In the genomic region with DNA sequence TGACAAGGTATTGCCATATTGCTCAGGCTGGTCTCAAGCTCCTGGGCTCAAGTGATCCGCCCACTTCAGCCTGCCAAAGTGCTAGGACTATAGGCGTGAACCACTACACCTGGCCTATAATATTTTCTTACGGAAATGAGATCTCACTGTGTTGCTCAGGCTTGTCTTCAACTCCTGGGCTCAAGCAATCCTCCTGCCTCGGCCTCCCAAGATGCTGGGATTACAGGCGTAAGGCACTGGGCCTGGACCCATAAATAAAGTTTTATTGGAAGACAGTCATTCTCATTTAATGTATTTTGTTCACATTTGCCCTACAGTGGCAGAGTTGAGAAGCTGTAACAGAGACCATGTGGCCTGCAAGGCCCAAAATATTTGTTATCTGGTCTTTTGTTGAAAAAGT, we compare ENCODE assay signal across 11 cellular contexts.
DNase-seq lines count a peak whose midpoint lies in the region; ATAC-seq, FAIRE-seq and TF ChIP-seq lines count a peak whose summit lies in the region.
"Had no signal": no experiment of that assay in that cellular context is flagged by ENCODE, and none has a peak within 500 bp of the region (broad histone marks: within the 10 kb centered on the region; RNA-seq: fewer than 3 reads in every experiment).

No MANE protein-coding gene starts in this region.

- H3K36me3 ChIP-seq in HepG2 (replicated peaks in 1 of 2; ENCODE audit: control insufficient read depth in 1 of 2, insufficient read depth in 2 of 2, low read length in 2 of 2) (peaks cover 4 to 9% of the 10 kb centered on the region in 2 experiments; a peak in 3 of 5 replicates), right lobe of liver (no peaks in the 10 kb centered on the region), mesendoderm (ENCODE audit: control insufficient read depth, insufficient read depth, low read length) (no peaks in the 10 kb centered on the region), upper lobe of right lung (no peaks in the 10 kb centered on the region)

- peak overlapping the region; percentile 87 for H3K27ac ChIP-seq in HepG2 (ENCODE audit: extremely low read length, insufficient read depth, low read length)
- no peak overlapping the region for H3K27ac ChIP-seq in right lobe of liver
- no peak overlapping the region for H3K27ac ChIP-seq in mesendoderm (ENCODE audit: low read depth, low read length)
- H3K27ac ChIP-seq in upper lobe of right lung, result peak overlapping the region; percentile 40

- no peak overlapping the region for H3K56ac ChIP-seq in mesendoderm (ENCODE audit: low read length)

- intact Hi-C loops in HepG2 (cut with micrococcal nuclease; ENCODE audit: unreplicated experiment), result no loop called here
- intact Hi-C loops in right lobe of liver (cut with DNase I), result no loop called here
- intact Hi-C loops in activated CD4-positive, alpha-beta memory T cell treated with anti-CD3 and anti-CD28 coated beads for 36 hours (cut with micrococcal nuclease), result loop anchor here (10.0 kb wide), 1 partner anchor 99 kb away; no protein-coding TSS in a partner anchor
- intact Hi-C loops in upper lobe of right lung (cut with DNase I), result no loop called here

- CTCF ChIA-PET in HepG2 (lab: Yijun Ruan, JAX; ENCODE audit: low intra/inter-chr PET ratio, low total read pairs), result no interaction called here
- CTCF ChIA-PET in activated CD4-positive, alpha-beta memory T cell treated with anti-CD3 and anti-CD28 coated beads for 36 hours (lab: Charles Lee), result interaction anchor here (0.8 kb wide), 1 partner anchor 10 kb away, joined by 3 read pairs; no protein-coding TSS in a partner anchor

- peak overlapping the region; percentile 23 for H3K27ac Mint-ChIP-seq in activated CD4-positive, alpha-beta memory T cell treated with anti-CD3 and anti-CD28 coated beads for 36 hours
- H3K27ac Mint-ChIP-seq: memory B cell had no signal

- H2BK15ac ChIP-seq in mesendoderm (replicated peaks; ENCODE audit: low read depth), result no peak overlapping the region

- TF ChIP-seq EP300 in HepG2 (IDR thresholded peaks at IDR 0.05; ENCODE audit: low read depth in 2 of 2, low read length in 2 of 2), result no peak
- no peak for TF ChIP-seq EP300 in HepG2 (CRISPR knock-in tag; IDR thresholded peaks at IDR 0.05; ENCODE audit: borderline replicate concordance)

- no peak for TF ChIP-seq CTCF in HepG2 (CRISPR knock-in tag; IDR thresholded peaks at IDR 0.05)
- TF ChIP-seq CTCF in right lobe of liver (IDR thresholded peaks at IDR 0.05), result no peak
- TF ChIP-seq CTCF in upper lobe of right lung (IDR thresholded peaks at IDR 0.05), result no peak

- 98% methylated on average over 5 of the region's 5 CpGs for WGBS in HepG2 (ENCODE audit: low lambda C conversion rate)
- WGBS in right lobe of liver (ENCODE audit: insufficient coverage, low coverage, low lambda C conversion rate, missing lambda C conversion rate), result 90% methylated on average over 5 of the region's 5 CpGs
- no CpG with 5 or more reads among the region's 5 CpGs for WGBS in mesendoderm (ENCODE audit: extremely low coverage, insufficient coverage, low lambda C conversion rate)

- no peak overlapping the region for H2AK5ac ChIP-seq in mesendoderm (ENCODE audit: low read length)

- peaks cover 46% of the 10 kb centered on the region for H3K4me1 ChIP-seq in HepG2 (ENCODE audit: insufficient read depth, low read length)
- H3K4me1 ChIP-seq in right lobe of liver, result peaks cover 0 to 36% (median 15%) of the 10 kb centered on the region in 4 donors
- peaks cover 13% of the 10 kb centered on the region for H3K4me1 ChIP-seq in mesendoderm (ENCODE audit: control insufficient read depth, low read depth, low read length)
- H3K4me1 ChIP-seq in upper lobe of right lung, result peaks cover 53% of the 10 kb centered on the region

- H3K27me3 ChIP-seq in HepG2 (ENCODE audit: control insufficient read depth in 1 of 2, insufficient read depth in 2 of 2, low read length in 2 of 2), result no peaks in the 10 kb centered on the region
- no peaks in the 10 kb centered on the region for H3K27me3 ChIP-seq in right lobe of liver
- no peaks in the 10 kb centered on the region for H3K27me3 ChIP-seq in mesendoderm (ENCODE audit: insufficient read depth, low read length, poor library complexity)
- no peaks in the 10 kb centered on the region for H3K27me3 ChIP-seq in upper lobe of right lung

- H3K9ac ChIP-seq in HepG2 (ENCODE audit: insufficient read depth, low read depth, low read length), result no peak overlapping the region
- no peak overlapping the region for H3K9ac ChIP-seq in mesendoderm (ENCODE audit: low read length)

- BruUV-seq in HepG2 (replicated peaks; lab: Mats Ljungman, UMichigan), result no TSS peak

- TF ChIP-seq POLR2A in HepG2 (IDR thresholded peaks at IDR 0.05; ENCODE audit: insufficient read depth in 1 of 2, low read depth in 2 of 2, low read length in 2 of 2), result no peak
- no peak for TF ChIP-seq POLR2A in right lobe of liver (IDR thresholded peaks at IDR 0.05)

- H4K5ac ChIP-seq in mesendoderm (ENCODE audit: low read length), result no peak overlapping the region

- peak overlapping the region; percentile 21 for H2BK120ac ChIP-seq in mesendoderm (ENCODE audit: low read depth, low read length)

- no peak overlapping the region for H2BK5ac ChIP-seq in mesendoderm (ENCODE audit: low read length)

- no peak overlapping the region for H3K4ac ChIP-seq in mesendoderm (ENCODE audit: low read depth, low read length)

- peaks cover 11% of the 10 kb centered on the region for H3K79me2 ChIP-seq in HepG2 (ENCODE audit: insufficient read depth, low read length)
- H3K79me2 ChIP-seq in mesendoderm (ENCODE audit: control insufficient read depth, insufficient read depth, low read length), result peaks cover 14% of the 10 kb centered on the region

- H3K9me3 Mint-ChIP-seq in activated CD4-positive, alpha-beta memory T cell treated with anti-CD3 and anti-CD28 coated beads for 36 hours, result peaks cover 11% of the 10 kb centered on the region

- H3K4me3 ChIP-seq in HepG2 (replicated peaks in 1 of 3; ENCODE audit: insufficient read depth in 1 of 3, low read depth in 2 of 3, low read length in 3 of 3) (no peak overlapping the region), right lobe of liver (no peak overlapping the region), mesendoderm (ENCODE audit: low read length) (no peak overlapping the region), upper lobe of right lung (no peak overlapping the region)
- H3K4me3 ChIP-seq: skin epidermis had no signal

- DNase-seq in HepG2 (ENCODE audit: low spot score) (no peak), right lobe of liver (no peak), mesendoderm (no peak), upper lobe of right lung (no peak), anterior cingulate cortex (lab: John Stamatoyannopoulos, UW) (no peak)
- no peak for DNase-seq in activated CD4-positive, alpha-beta memory T cell treated with anti-CD3 and anti-CD28 coated beads for 36 hours
- DNase-seq: SHP77 had no signal

- no peak overlapping the region for H3K4me3 Mint-ChIP-seq in activated CD4-positive, alpha-beta memory T cell treated with anti-CD3 and anti-CD28 coated beads for 36 hours
- H3K4me3 Mint-ChIP-seq: memory B cell had no signal

- H3K23ac ChIP-seq in mesendoderm (ENCODE audit: low read length), result no peak overlapping the region

- no peak overlapping the region for H2AFZ ChIP-seq in HepG2 (ENCODE audit: low read length)

- peak overlapping the region; percentile 68 for H3K18ac ChIP-seq in mesendoderm (ENCODE audit: low read length)

- no peak for FAIRE-seq in HepG2 (lab: Jason Lieb, UNC)

- H3K36me3 Mint-ChIP-seq in activated CD4-positive, alpha-beta memory T cell treated with anti-CD3 and anti-CD28 coated beads for 36 hours, result peaks cover 22% of the 10 kb centered on the region

- no peak for ATAC-seq in HepG2
- ATAC-seq in right lobe of liver, result no peak
- ATAC-seq in upper lobe of right lung, result no peak
- no peak for ATAC-seq in esophagus mucosa
- no peak for ATAC-seq in HG03159 (IDR thresholded peaks at IDR 0.05; ENCODE audit: unreplicated experiment)

- no peaks in the 10 kb centered on the region for H3K9me3 ChIP-seq in HepG2 (ENCODE audit: low read length)
- H3K9me3 ChIP-seq in right lobe of liver, result no peaks in the 10 kb centered on the region
- H3K9me3 ChIP-seq in upper lobe of right lung, result no peaks in the 10 kb centered on the region

- in situ Hi-C loops in HepG2 (cut with HindIII; ENCODE audit: extremely low pct_ligation_motif_present, low pct_unique_long_range_greater_than_20kb), result no loop called here

- POLR2A ChIA-PET in HepG2 (lab: Yijun Ruan, JAX), result interaction anchor here (0.8 kb wide), 1 partner anchor 10 kb away, joined by 3 read pairs; no protein-coding TSS in a partner anchor
- POLR2A ChIA-PET in activated CD4-positive, alpha-beta memory T cell treated with anti-CD3 and anti-CD28 coated beads for 36 hours (lab: Charles Lee), result interaction anchor here (1.1 to 2.2 kb wide), 2 partner anchors 11 to 18 kb away, joined by 3 to 7 read pairs; no protein-coding TSS in a partner anchor

- no peak overlapping the region for H4K8ac ChIP-seq in mesendoderm (ENCODE audit: low read depth, low read length)

- no peak for TF ChIP-seq RAD21 in HepG2 (CRISPR knock-in tag; IDR thresholded peaks at IDR 0.05)

- H4K20me1 ChIP-seq in HepG2 (ENCODE audit: insufficient read depth, low read length), result no peaks in the 10 kb centered on the region

- H3K27me3 Mint-ChIP-seq in activated CD4-positive, alpha-beta memory T cell treated with anti-CD3 and anti-CD28 coated beads for 36 hours, result no peaks in the 10 kb centered on the region
- H3K27me3 Mint-ChIP-seq: memory B cell had no signal

- H3K4me1 Mint-ChIP-seq in activated CD4-positive, alpha-beta memory T cell treated with anti-CD3 and anti-CD28 coated beads for 36 hours (ENCODE audit: low read depth), result peaks cover 59% of the 10 kb centered on the region

- peaks cover 8% of the 10 kb centered on the region for H3K79me1 ChIP-seq in mesendoderm (ENCODE audit: low read length)

- no peak overlapping the region for H3K4me2 ChIP-seq in HepG2 (ENCODE audit: low read depth, low read length)
- no peak overlapping the region for H3K4me2 ChIP-seq in mesendoderm (ENCODE audit: low read length)

Comparison
In these comparisons a context has a peak if more than half of its experiments do, and no peak if none do; other contexts are left out.
1. H3K27ac ChIP-seq: peak in HepG2 (single experiment) and upper lobe of right lung (single experiment); none in right lobe of liver (0 of 3) and mesendoderm (single experiment).